19 cellular contexts compared by ENCODE assay signal in the genomic region with DNA sequence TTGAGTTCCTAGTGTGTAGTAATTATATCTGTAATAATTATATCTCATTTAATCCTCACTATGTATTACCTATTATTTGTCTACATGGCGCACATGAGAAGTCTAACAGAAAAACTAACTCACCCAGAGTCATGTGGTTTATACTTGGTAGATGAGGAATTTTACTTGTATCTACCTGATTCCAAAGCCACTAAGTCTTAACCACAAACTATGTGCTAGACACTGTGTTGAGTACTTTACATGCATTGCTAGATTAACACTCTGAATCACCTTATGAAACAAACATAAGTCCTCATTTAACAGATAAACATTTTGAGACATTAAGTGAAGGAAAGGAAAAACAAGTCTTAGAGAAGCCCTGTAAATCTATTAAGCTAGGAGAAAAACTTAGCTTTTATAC.
DNase-seq lines count a peak whose midpoint lies in the region; ATAC-seq, FAIRE-seq and TF ChIP-seq lines count a peak whose summit lies in the region.
"Had no signal": no experiment of that assay in that cellular context is flagged by ENCODE, and none has a peak within 500 bp of the region (broad histone marks: within the 10 kb centered on the region; RNA-seq: fewer than 3 reads in every experiment).

No MANE protein-coding gene starts in this region.

- H3K27ac ChIP-seq in mammary epithelial cell (ENCODE audit: insufficient read depth, low read depth, low read length), result no peak overlapping the region
- H3K27ac ChIP-seq: 22Rv1, BLaER1, HL-60 had no signal

- H3K36me3 Mint-ChIP-seq in MCF 10A (ENCODE audit: insufficient read depth, unreplicated experiment), result no peaks in the 10 kb centered on the region
- H3K36me3 Mint-ChIP-seq: CD14-positive monocyte; CD4-positive, alpha-beta memory T cell had no signal

- no peaks in the 10 kb centered on the region for H4K20me1 ChIP-seq in mammary epithelial cell (ENCODE audit: insufficient read depth, low read length)
- H4K20me1 ChIP-seq: BLaER1 had no signal

- H3K27ac Mint-ChIP-seq in MCF 10A (ENCODE audit: low read depth, unreplicated experiment), result no peak overlapping the region
- H3K27ac Mint-ChIP-seq: CD14-positive monocyte; CD4-positive, alpha-beta memory T cell had no signal

- FAIRE-seq in bronchial epithelial cell (lab: Jason Lieb, UNC), result no peak
- FAIRE-seq: GM12892, GM18507, H1 had no signal

- BruUV-seq in mammary epithelial cell (replicated peaks; lab: Mats Ljungman, UMichigan) (no TSS peak), MCF 10A (replicated peaks; lab: Mats Ljungman, UMichigan) (no TSS peak)

- no peaks in the 10 kb centered on the region for H3K4me1 ChIP-seq in mammary epithelial cell (ENCODE audit: insufficient read depth, low read length)
- H3K4me1 ChIP-seq: BLaER1, HAP-1 had no signal

- CTCF ChIA-PET in mammary epithelial cell (lab: Charles Lee; ENCODE audit: low non-redundant PET), result no interaction called here
- CTCF ChIA-PET in MCF 10A (lab: Yijun Ruan, JAX), result no interaction called here

- no peak for ATAC-seq in HG03571 (IDR thresholded peaks at IDR 0.05; ENCODE audit: unreplicated experiment)

- no peaks in the 10 kb centered on the region for H3K79me2 ChIP-seq in mammary epithelial cell (ENCODE audit: insufficient read depth, low read length)

- intact Hi-C loops in mammary epithelial cell (cut with micrococcal nuclease), result loop anchor here (10.0 kb wide), 1 partner anchor 324 kb away; no protein-coding TSS in a partner anchor
- intact Hi-C loops in MCF 10A (cut with micrococcal nuclease), result no loop called here

- TF ChIP-seq CTCF in mammary epithelial cell (conservative IDR thresholded peaks at IDR 0.05 in 1 of 2, IDR thresholded peaks at IDR 0.05 in 1 of 2; ENCODE audit: extremely low read depth in 1 of 2, insufficient read depth in 1 of 2, low read depth in 1 of 2, low read length in 2 of 2) (no peak), MCF 10A (IDR thresholded peaks at IDR 0.05; ENCODE audit: unreplicated experiment) (no peak), bronchial epithelial cell (IDR thresholded peaks at IDR 0.05; ENCODE audit: insufficient read depth, low read length, severe bottlenecking) (no peak)

- H3K4me1 Mint-ChIP-seq in MCF 10A (ENCODE audit: insufficient read depth, unreplicated experiment), result no peaks in the 10 kb centered on the region
- H3K4me1 Mint-ChIP-seq: CD14-positive monocyte; CD4-positive, alpha-beta memory T cell had no signal

- H3K4me2 ChIP-seq in mammary epithelial cell (ENCODE audit: insufficient read depth, low read depth, low read length), result no peak overlapping the region
- H3K4me2 ChIP-seq: BLaER1 had no signal

- H3K27me3 ChIP-seq in mammary epithelial cell (ENCODE audit: insufficient read depth, low read length) (no peaks in the 10 kb centered on the region), bronchial epithelial cell (ENCODE audit: control insufficient read depth, insufficient read depth, low read length) (no peaks in the 10 kb centered on the region)
- H3K27me3 ChIP-seq: BLaER1 had no signal

- peaks cover 51% of the 10 kb centered on the region for H3K9me3 Mint-ChIP-seq in MCF 10A (ENCODE audit: unreplicated experiment)

- WGBS in mammary epithelial cell (ENCODE audit: low coverage, missing lambda C conversion rate), result 79% methylated on average over 1 of the region's 1 CpG

- H2AFZ ChIP-seq in mammary epithelial cell (ENCODE audit: low read depth, low read length), result no peak overlapping the region

- H3K36me3 ChIP-seq in mammary epithelial cell (ENCODE audit: insufficient read depth, low read length) (no peaks in the 10 kb centered on the region), bronchial epithelial cell (ENCODE audit: control insufficient read depth, insufficient read depth, low read length) (no peaks in the 10 kb centered on the region)
- H3K36me3 ChIP-seq: BLaER1, HAP-1 had no signal

- no peak overlapping the region for H3K9ac ChIP-seq in mammary epithelial cell (ENCODE audit: insufficient read depth, low read length)
- H3K9ac ChIP-seq: BLaER1 had no signal

- no peak overlapping the region for H3K4me3 Mint-ChIP-seq in MCF 10A (ENCODE audit: unreplicated experiment)
- H3K4me3 Mint-ChIP-seq: CD14-positive monocyte; CD4-positive, alpha-beta memory T cell had no signal

- in situ Hi-C loops in mammary epithelial cell (cut with MboI; ENCODE audit: low sequenced_read_pairs in 2 of 2), result no loop called here

- H3K4me3 ChIP-seq in mammary epithelial cell (replicated peaks in 1 of 3; ENCODE audit: insufficient read depth in 1 of 3, low read depth in 2 of 3, low read length in 3 of 3) (no peak overlapping the region), bronchial epithelial cell (ENCODE audit: low read depth, low read length) (no peak overlapping the region)
- H3K4me3 ChIP-seq: BLaER1, HAP-1 had no signal

- H3K27me3 Mint-ChIP-seq in MCF 10A (ENCODE audit: insufficient read depth, unreplicated experiment), result no peaks in the 10 kb centered on the region

- H3K9me3 ChIP-seq in mammary epithelial cell (replicated peaks; ENCODE audit: insufficient read depth, low read length), result no peaks in the 10 kb centered on the region
- H3K9me3 ChIP-seq: BLaER1, HAP-1 had no signal

- POLR2A ChIA-PET in MCF 10A (lab: Yijun Ruan, JAX), result no interaction called here

- dilution Hi-C loops in mammary epithelial cell (cut with HindIII; ENCODE audit: low sequenced_read_pairs), result no loop called here

- DNase-seq in mammary epithelial cell (peak; percentile 50), MCF 10A (ENCODE audit: unreplicated experiment) (no peak), bronchial epithelial cell (ENCODE audit: low read depth) (peak; percentile 26), renal cortical epithelial cell (ENCODE audit: low read depth) (peak; percentile 72), cerebellar cortex (ENCODE audit: low spot score) (no peak), NCI-H1694 (lab: John Stamatoyannopoulos, UW) (no peak)
- DNase-seq: CD4-positive, alpha-beta memory T cell; DMS153; DMS79; GDM1 had no signal

Comparison
In these comparisons a context has a peak if more than half of its experiments do, and no peak if none do; other contexts are left out.
1. DNase-seq: peak in mammary epithelial cell (single experiment), bronchial epithelial cell (single experiment) and renal cortical epithelial cell (single experiment); none in MCF 10A (single experiment), cerebellar cortex (single experiment) and NCI-H1694 (single experiment).